In the genomic region with DNA sequence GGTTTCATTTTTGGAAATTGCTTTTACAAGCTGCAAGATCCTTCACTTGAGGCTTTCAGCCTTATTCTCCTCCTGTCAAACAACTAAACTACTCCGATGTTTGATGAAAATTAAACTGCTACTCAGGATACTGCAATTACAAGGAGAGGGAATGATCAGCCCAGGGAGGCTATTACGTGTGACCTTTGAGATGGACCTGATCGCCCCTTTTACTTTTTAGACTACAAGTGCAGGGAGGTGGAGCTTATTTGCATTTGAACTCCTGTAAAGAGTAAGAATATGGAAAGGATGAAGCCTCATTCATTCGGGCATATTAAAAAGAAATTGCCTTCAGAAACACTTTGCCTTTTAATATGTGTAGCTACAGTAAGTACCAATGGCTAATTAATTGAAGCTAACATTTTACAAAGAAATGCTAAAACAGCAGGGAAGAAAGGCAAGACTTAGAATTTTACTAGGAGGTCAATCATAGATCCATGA, we compare ENCODE assay signal across 1 cellular context.
TF ChIP-seq lines count a peak whose summit lies in the region.

No MANE protein-coding gene starts in this region.

TF ChIP-seq in GM23338, 12 proteins besides CTCF, POLR2A, EP300 and RAD21:
- TF ChIP-seq, protein P1, sequence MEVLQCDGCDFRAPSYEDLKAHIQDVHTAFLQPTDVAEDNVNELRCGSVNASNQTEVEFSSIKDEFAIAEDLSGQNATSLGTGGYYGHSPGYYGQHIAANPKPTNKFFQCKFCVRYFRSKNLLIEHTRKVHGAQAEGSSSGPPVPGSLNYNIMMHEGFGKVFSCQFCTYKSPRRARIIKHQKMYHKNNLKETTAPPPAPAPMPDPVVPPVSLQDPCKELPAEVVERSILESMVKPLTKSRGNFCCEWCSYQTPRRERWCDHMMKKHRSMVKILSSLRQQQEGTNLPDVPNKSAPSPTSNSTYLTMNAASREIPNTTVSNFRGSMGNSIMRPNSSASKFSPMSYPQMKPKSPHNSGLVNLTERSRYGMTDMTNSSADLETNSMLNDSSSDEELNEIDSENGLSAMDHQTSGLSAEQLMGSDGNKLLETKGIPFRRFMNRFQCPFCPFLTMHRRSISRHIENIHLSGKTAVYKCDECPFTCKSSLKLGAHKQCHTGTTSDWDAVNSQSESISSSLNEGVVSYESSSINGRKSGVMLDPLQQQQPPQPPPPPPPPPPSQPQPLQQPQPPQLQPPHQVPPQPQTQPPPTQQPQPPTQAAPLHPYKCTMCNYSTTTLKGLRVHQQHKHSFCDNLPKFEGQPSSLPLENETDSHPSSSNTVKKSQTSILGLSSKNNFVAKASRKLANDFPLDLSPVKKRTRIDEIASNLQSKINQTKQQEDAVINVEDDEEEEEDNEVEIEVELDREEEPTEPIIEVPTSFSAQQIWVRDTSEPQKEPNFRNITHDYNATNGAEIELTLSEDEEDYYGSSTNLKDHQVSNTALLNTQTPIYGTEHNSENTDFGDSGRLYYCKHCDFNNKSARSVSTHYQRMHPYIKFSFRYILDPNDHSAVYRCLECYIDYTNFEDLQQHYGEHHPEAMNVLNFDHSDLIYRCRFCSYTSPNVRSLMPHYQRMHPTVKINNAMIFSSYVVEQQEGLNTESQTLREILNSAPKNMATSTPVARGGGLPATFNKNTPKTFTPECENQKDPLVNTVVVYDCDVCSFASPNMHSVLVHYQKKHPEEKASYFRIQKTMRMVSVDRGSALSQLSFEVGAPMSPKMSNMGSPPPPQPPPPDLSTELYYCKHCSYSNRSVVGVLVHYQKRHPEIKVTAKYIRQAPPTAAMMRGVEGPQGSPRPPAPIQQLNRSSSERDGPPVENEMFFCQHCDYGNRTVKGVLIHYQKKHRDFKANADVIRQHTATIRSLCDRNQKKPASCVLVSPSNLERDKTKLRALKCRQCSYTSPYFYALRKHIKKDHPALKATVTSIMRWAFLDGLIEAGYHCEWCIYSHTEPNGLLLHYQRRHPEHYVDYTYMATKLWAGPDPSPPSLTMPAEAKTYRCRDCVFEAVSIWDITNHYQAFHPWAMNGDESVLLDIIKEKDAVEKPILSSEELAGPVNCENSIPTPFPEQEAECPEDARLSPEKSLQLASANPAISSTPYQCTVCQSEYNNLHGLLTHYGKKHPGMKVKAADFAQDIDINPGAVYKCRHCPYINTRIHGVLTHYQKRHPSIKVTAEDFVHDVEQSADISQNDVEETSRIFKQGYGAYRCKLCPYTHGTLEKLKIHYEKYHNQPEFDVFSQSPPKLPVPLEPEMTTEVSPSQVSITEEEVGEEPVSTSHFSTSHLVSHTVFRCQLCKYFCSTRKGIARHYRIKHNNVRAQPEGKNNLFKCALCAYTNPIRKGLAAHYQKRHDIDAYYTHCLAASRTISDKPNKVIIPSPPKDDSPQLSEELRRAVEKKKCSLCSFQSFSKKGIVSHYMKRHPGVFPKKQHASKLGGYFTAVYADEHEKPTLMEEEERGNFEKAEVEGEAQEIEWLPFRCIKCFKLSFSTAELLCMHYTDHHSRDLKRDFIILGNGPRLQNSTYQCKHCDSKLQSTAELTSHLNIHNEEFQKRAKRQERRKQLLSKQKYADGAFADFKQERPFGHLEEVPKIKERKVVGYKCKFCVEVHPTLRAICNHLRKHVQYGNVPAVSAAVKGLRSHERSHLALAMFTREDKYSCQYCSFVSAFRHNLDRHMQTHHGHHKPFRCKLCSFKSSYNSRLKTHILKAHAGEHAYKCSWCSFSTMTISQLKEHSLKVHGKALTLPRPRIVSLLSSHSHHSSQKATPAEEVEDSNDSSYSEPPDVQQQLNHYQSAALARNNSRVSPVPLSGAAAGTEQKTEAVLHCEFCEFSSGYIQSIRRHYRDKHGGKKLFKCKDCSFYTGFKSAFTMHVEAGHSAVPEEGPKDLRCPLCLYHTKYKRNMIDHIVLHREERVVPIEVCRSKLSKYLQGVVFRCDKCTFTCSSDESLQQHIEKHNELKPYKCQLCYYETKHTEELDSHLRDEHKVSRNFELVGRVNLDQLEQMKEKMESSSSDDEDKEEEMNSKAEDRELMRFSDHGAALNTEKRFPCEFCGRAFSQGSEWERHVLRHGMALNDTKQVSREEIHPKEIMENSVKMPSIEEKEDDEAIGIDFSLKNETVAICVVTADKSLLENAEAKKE (CRISPR knock-in tag; IDR thresholded peaks at IDR 0.05): no peak
- TF ChIP-seq, protein P2, sequence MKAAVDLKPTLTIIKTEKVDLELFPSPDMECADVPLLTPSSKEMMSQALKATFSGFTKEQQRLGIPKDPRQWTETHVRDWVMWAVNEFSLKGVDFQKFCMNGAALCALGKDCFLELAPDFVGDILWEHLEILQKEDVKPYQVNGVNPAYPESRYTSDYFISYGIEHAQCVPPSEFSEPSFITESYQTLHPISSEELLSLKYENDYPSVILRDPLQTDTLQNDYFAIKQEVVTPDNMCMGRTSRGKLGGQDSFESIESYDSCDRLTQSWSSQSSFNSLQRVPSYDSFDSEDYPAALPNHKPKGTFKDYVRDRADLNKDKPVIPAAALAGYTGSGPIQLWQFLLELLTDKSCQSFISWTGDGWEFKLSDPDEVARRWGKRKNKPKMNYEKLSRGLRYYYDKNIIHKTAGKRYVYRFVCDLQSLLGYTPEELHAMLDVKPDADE (IDR thresholded peaks at IDR 0.05): no peak
- no peak for TF ChIP-seq ZNF331 (CRISPR knock-in tag; IDR thresholded peaks at IDR 0.05; ENCODE audit: low read depth)
- TF ChIP-seq, protein P3, sequence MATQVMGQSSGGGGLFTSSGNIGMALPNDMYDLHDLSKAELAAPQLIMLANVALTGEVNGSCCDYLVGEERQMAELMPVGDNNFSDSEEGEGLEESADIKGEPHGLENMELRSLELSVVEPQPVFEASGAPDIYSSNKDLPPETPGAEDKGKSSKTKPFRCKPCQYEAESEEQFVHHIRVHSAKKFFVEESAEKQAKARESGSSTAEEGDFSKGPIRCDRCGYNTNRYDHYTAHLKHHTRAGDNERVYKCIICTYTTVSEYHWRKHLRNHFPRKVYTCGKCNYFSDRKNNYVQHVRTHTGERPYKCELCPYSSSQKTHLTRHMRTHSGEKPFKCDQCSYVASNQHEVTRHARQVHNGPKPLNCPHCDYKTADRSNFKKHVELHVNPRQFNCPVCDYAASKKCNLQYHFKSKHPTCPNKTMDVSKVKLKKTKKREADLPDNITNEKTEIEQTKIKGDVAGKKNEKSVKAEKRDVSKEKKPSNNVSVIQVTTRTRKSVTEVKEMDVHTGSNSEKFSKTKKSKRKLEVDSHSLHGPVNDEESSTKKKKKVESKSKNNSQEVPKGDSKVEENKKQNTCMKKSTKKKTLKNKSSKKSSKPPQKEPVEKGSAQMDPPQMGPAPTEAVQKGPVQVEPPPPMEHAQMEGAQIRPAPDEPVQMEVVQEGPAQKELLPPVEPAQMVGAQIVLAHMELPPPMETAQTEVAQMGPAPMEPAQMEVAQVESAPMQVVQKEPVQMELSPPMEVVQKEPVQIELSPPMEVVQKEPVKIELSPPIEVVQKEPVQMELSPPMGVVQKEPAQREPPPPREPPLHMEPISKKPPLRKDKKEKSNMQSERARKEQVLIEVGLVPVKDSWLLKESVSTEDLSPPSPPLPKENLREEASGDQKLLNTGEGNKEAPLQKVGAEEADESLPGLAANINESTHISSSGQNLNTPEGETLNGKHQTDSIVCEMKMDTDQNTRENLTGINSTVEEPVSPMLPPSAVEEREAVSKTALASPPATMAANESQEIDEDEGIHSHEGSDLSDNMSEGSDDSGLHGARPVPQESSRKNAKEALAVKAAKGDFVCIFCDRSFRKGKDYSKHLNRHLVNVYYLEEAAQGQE (IDR thresholded peaks at IDR 0.05; ENCODE audit: unreplicated experiment): no peak
